Comparison of ENCODE assay signal across 8 cellular contexts in genomic region chr16:17469011-17469741, GRCh38. TPM values are rescaled to one million over a fixed set of nuclear protein-coding genes. Genes with fewer than 3 reads are reported as not detected.
DNase-seq lines count a peak whose midpoint lies in the region; FAIRE-seq and TF ChIP-seq lines count a peak whose summit lies in the region.

No MANE protein-coding gene starts in this region.

- no peak for DNase-seq in T-helper 1 cell
- no peak for DNase-seq in activated T-helper 1 cell treated with anti-CD3 and anti-CD28 coated beads, Interleukin-12 subunit alpha, Interleukin-12 subunit beta, Interleukin-2, Interleukin-4 antibody, amounts not matched to agents 30 ng/mL and 10 ng/mL and 1 ng/mL, durations not matched to agents 14 hours and 24 hours and 36 hours (ENCODE audit: low spot score)
- no peak for DNase-seq in kidney
- DNase-seq in testis, result no peak
- no peak for DNase-seq in MV-4-11 (lab: John Stamatoyannopoulos, UW)
- no peak for DNase-seq in foreskin melanocyte
- no peak for DNase-seq in NCI-H1436 treated with DMSO at 0.1 percent for 48 hours (lab: John Stamatoyannopoulos, UW)

- H3K4me1 ChIP-seq in kidney (ENCODE audit: control insufficient read depth in 1 of 2, insufficient read depth in 1 of 2, low read depth in 1 of 2, low read length in 2 of 2), result peaks cover 0 to 9% of the 10 kb centered on the region in 2 donors
- peaks cover 12% of the 10 kb centered on the region for H3K4me1 ChIP-seq in testis

- H3K4me3 Mint-ChIP-seq in T-helper 1 cell treated with Interleukin-12 subunit alpha and Interleukin-12 subunit beta and Interleukin-4 antibody, amounts not matched to agents 30 μg/mL and 1 μg/mL, for 36 hours, result peak overlapping the region; percentile 96
- peak overlapping the region; percentile 93 for H3K4me3 Mint-ChIP-seq in activated T-helper 1 cell treated with anti-CD3 and anti-CD28 coated beads, Interleukin-12 subunit alpha, Interleukin-12 subunit beta, Interleukin-2, Interleukin-4 antibody, amounts not matched to agents 30 ng/mL and 10 ng/mL and 1 ng/mL, durations not matched to agents 14 hours and 24 hours and 36 hours

- H3K9me3 ChIP-seq in kidney (ENCODE audit: control insufficient read depth in 1 of 2, low read length in 2 of 2), result no peaks in the 10 kb centered on the region
- no peaks in the 10 kb centered on the region for H3K9me3 ChIP-seq in testis

- H3K9ac ChIP-seq in kidney (ENCODE audit: low read length in 2 of 2), result peak overlapping the region in 1 of 2 donors; percentile 12

- H3K36me3 ChIP-seq in kidney (ENCODE audit: control insufficient read depth in 1 of 2, insufficient read depth in 2 of 2, low read length in 2 of 2) (no peaks in the 10 kb centered on the region), testis (ENCODE audit: low read depth, missing control alignments) (no peaks in the 10 kb centered on the region)

- H3K4me1 Mint-ChIP-seq in T-helper 1 cell treated with Interleukin-12 subunit alpha and Interleukin-12 subunit beta and Interleukin-4 antibody, amounts not matched to agents 30 μg/mL and 1 μg/mL, for 36 hours (ENCODE audit: low read depth), result peaks cover 48% of the 10 kb centered on the region
- peaks cover 57% of the 10 kb centered on the region for H3K4me1 Mint-ChIP-seq in activated T-helper 1 cell treated with anti-CD3 and anti-CD28 coated beads, Interleukin-12 subunit alpha, Interleukin-12 subunit beta, Interleukin-2, Interleukin-4 antibody, amounts not matched to agents 30 ng/mL and 10 ng/mL and 1 ng/mL, durations not matched to agents 14 hours and 24 hours and 36 hours (ENCODE audit: low read depth)

- TF ChIP-seq POLR2A in testis (IDR thresholded peaks at IDR 0.05), result no peak

- no peaks in the 10 kb centered on the region for H3K9me3 Mint-ChIP-seq in T-helper 1 cell treated with Interleukin-12 subunit alpha and Interleukin-12 subunit beta and Interleukin-4 antibody, amounts not matched to agents 30 μg/mL and 1 μg/mL, for 36 hours
- H3K9me3 Mint-ChIP-seq in activated T-helper 1 cell treated with anti-CD3 and anti-CD28 coated beads, Interleukin-12 subunit alpha, Interleukin-12 subunit beta, Interleukin-2, Interleukin-4 antibody, amounts not matched to agents 30 ng/mL and 10 ng/mL and 1 ng/mL, durations not matched to agents 14 hours and 24 hours and 36 hours, result no peaks in the 10 kb centered on the region

- H3K27ac ChIP-seq in kidney (ENCODE audit: low read depth in 2 of 2, low read length in 2 of 2) (no peak overlapping the region), testis (peak overlapping the region in 1 of 2 donors; percentile 89)

- no peak for FAIRE-seq in kidney (lab: Jason Lieb, UNC)

- intact Hi-C loops in activated T-helper 1 cell treated with anti-CD3 and anti-CD28 coated beads, Interleukin-12 subunit alpha, Interleukin-12 subunit beta, Interleukin-2, Interleukin-4 antibody, amounts not matched to agents 30 ng/mL and 10 ng/mL and 1 ng/mL, durations not matched to agents 14 hours and 24 hours and 36 hours (cut with micrococcal nuclease), result loop anchor here (2.0 to 5.0 kb wide), 3 partner anchors 52 to 257 kb away; no protein-coding TSS in a partner anchor
- intact Hi-C loops in kidney (cut with DNase I) (no loop called here), testis (cut with DNase I; ENCODE audit: low total_unique reads) (no loop called here)

- peak overlapping the region; percentile 53 to 55 for H3K4me3 ChIP-seq in kidney (ENCODE audit: low read length in 2 of 2)
- H3K4me3 ChIP-seq in testis, result peak overlapping the region; percentile 66 to 72

- H3K27me3 Mint-ChIP-seq in T-helper 1 cell treated with Interleukin-12 subunit alpha and Interleukin-12 subunit beta and Interleukin-4 antibody, amounts not matched to agents 30 μg/mL and 1 μg/mL, for 36 hours (ENCODE audit: low read depth), result peaks cover 3% of the 10 kb centered on the region
- no peaks in the 10 kb centered on the region for H3K27me3 Mint-ChIP-seq in activated T-helper 1 cell treated with anti-CD3 and anti-CD28 coated beads, Interleukin-12 subunit alpha, Interleukin-12 subunit beta, Interleukin-2, Interleukin-4 antibody, amounts not matched to agents 30 ng/mL and 10 ng/mL and 1 ng/mL, durations not matched to agents 14 hours and 24 hours and 36 hours (ENCODE audit: insufficient read depth)

- H3K27me3 ChIP-seq in testis, result no peaks in the 10 kb centered on the region

- no peak for TF ChIP-seq CTCF in kidney (IDR thresholded peaks at IDR 0.05; ENCODE audit: borderline replicate concordance, extremely low read depth, insufficient read depth)
- TF ChIP-seq CTCF in testis (IDR thresholded peaks at IDR 0.05), result no peak

- H3K27ac Mint-ChIP-seq in T-helper 1 cell treated with Interleukin-12 subunit alpha and Interleukin-12 subunit beta and Interleukin-4 antibody, amounts not matched to agents 30 μg/mL and 1 μg/mL, for 36 hours, result peak overlapping the region; percentile 62
- H3K27ac Mint-ChIP-seq in activated T-helper 1 cell treated with anti-CD3 and anti-CD28 coated beads, Interleukin-12 subunit alpha, Interleukin-12 subunit beta, Interleukin-2, Interleukin-4 antibody, amounts not matched to agents 30 ng/mL and 10 ng/mL and 1 ng/mL, durations not matched to agents 14 hours and 24 hours and 36 hours, result peak overlapping the region; percentile 84

- H3K36me3 Mint-ChIP-seq in T-helper 1 cell treated with Interleukin-12 subunit alpha and Interleukin-12 subunit beta and Interleukin-4 antibody, amounts not matched to agents 30 μg/mL and 1 μg/mL, for 36 hours (ENCODE audit: low read depth), result peaks cover 34% of the 10 kb centered on the region
- H3K36me3 Mint-ChIP-seq in activated T-helper 1 cell treated with anti-CD3 and anti-CD28 coated beads, Interleukin-12 subunit alpha, Interleukin-12 subunit beta, Interleukin-2, Interleukin-4 antibody, amounts not matched to agents 30 ng/mL and 10 ng/mL and 1 ng/mL, durations not matched to agents 14 hours and 24 hours and 36 hours (ENCODE audit: low read depth), result peaks cover 16% of the 10 kb centered on the region

- 8 to 17% methylated on average over 13 to 18 of the region's 18 CpGs for WGBS in testis, 2 donors

RNA-seq across cellular contexts. Expression of gene XYLT1, which starts 1.6 kb away (rescaled TPM):
- 16.4 and 20.1 TPM in 2 replicates for total RNA-seq in activated T-helper 1 cell treated with anti-CD3 and anti-CD28 coated beads, Interleukin-12 subunit alpha, Interleukin-12 subunit beta, Interleukin-2, Interleukin-4 antibody, amounts not matched to agents 30 ng/mL and 10 ng/mL and 1 ng/mL, durations not matched to agents 14 hours and 24 hours and 36 hours
- 7.6 TPM for total RNA-seq in kidney
- polyA plus RNA-seq in kidney (ENCODE audit: insufficient read depth, low read depth, low replicate concordance), result 0.52 TPM
- total RNA-seq in testis, result 10 to 100 TPM; 13.6 to 20.7 TPM
- polyA plus RNA-seq in testis (ENCODE audit: insufficient read depth, low read depth, low replicate concordance), result 6.5 TPM
